ENCODE assay signal across 1 cellular context in the genomic region with DNA sequence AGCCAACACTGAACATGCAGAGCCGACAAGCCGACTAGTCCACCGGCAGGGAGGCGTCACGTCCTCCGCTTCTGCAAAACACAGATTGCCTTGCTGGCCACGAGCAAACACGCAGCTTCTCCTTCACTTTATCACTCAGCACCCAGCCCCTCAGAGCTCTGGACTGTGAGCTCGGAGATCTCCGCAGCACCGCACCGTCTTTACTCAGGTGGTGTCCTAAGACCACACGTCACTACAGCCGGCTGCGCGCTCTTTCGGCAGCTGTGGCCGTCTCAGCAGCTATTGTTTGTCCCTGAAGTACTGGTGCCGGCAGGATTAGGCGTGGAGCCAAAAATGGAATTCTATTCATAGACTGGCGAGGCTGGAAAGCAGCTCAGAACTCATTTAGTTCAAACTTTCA.
TF ChIP-seq lines count a peak whose summit lies in the region.

No MANE protein-coding gene starts in this region.

TF ChIP-seq in HCT116, 20 proteins besides CTCF, POLR2A, EP300 and RAD21 (continued from another document):
- TF ChIP-seq JUND (IDR thresholded peaks at IDR 0.05) (no peak), ELF1 (IDR thresholded peaks at IDR 0.05; ENCODE audit: borderline replicate concordance, low read depth) (no peak), CBX3 (IDR thresholded peaks at IDR 0.05; ENCODE audit: low read depth) (no peak), SIN3A (IDR thresholded peaks at IDR 0.05; ENCODE audit: low read depth) (no peak), FOSL1 (IDR thresholded peaks at IDR 0.05; ENCODE audit: low read depth) (no peak), SRF (IDR thresholded peaks at IDR 0.05; ENCODE audit: low read depth) (no peak), YY1 (IDR thresholded peaks at IDR 0.05; ENCODE audit: extremely low read depth, insufficient replicate concordance, low read depth, low read length) (no peak), EZH2 (IDR thresholded peaks at IDR 0.05) (no peak)
- TF ChIP-seq, protein P1, sequence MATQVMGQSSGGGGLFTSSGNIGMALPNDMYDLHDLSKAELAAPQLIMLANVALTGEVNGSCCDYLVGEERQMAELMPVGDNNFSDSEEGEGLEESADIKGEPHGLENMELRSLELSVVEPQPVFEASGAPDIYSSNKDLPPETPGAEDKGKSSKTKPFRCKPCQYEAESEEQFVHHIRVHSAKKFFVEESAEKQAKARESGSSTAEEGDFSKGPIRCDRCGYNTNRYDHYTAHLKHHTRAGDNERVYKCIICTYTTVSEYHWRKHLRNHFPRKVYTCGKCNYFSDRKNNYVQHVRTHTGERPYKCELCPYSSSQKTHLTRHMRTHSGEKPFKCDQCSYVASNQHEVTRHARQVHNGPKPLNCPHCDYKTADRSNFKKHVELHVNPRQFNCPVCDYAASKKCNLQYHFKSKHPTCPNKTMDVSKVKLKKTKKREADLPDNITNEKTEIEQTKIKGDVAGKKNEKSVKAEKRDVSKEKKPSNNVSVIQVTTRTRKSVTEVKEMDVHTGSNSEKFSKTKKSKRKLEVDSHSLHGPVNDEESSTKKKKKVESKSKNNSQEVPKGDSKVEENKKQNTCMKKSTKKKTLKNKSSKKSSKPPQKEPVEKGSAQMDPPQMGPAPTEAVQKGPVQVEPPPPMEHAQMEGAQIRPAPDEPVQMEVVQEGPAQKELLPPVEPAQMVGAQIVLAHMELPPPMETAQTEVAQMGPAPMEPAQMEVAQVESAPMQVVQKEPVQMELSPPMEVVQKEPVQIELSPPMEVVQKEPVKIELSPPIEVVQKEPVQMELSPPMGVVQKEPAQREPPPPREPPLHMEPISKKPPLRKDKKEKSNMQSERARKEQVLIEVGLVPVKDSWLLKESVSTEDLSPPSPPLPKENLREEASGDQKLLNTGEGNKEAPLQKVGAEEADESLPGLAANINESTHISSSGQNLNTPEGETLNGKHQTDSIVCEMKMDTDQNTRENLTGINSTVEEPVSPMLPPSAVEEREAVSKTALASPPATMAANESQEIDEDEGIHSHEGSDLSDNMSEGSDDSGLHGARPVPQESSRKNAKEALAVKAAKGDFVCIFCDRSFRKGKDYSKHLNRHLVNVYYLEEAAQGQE (IDR thresholded peaks at IDR 0.05; ENCODE audit: low read depth): no peak
- TF ChIP-seq, protein P2, sequence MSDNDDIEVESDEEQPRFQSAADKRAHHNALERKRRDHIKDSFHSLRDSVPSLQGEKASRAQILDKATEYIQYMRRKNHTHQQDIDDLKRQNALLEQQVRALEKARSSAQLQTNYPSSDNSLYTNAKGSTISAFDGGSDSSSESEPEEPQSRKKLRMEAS (IDR thresholded peaks at IDR 0.05): no peak
